ENCODE assay signal across 21 cellular contexts in genomic region chr5:15350614-15351013, GRCh38.
DNase-seq lines count a peak whose midpoint lies in the region; ATAC-seq, FAIRE-seq and TF ChIP-seq lines count a peak whose summit lies in the region.
"Had no signal": no experiment of that assay in that cellular context is flagged by ENCODE, and none has a peak within 500 bp of the region (broad histone marks: within the 10 kb centered on the region; RNA-seq: fewer than 3 reads in every experiment).

No MANE protein-coding gene starts in this region.

- no peaks in the 10 kb centered on the region for H3K9me3 ChIP-seq in DND-41 (ENCODE audit: insufficient read depth, low read length, severe bottlenecking)
- no peaks in the 10 kb centered on the region for H3K9me3 ChIP-seq in MM.1S (replicated peaks; ENCODE audit: insufficient read depth, low read length)
- no peaks in the 10 kb centered on the region for H3K9me3 ChIP-seq in suprapubic skin
- H3K9me3 ChIP-seq: A549, Caco-2 had no signal

- H3K9ac ChIP-seq in DND-41 (ENCODE audit: low read depth, low read length): no peak overlapping the region
- H3K9ac ChIP-seq in MM.1S (ENCODE audit: low read length): no peak overlapping the region
- H3K9ac ChIP-seq: BLaER1 treated with 17β-estradiol and CSF1 and Interleukin-3, amounts not matched to agents 10 nM and 100 nM had no signal

- no peak for FAIRE-seq in frontal cortex (lab: Jason Lieb, UNC)
- FAIRE-seq: A549, D721Med, GM12891, GM19239 had no signal

- H3K27ac ChIP-seq in DND-41 (ENCODE audit: low read length) (no peak overlapping the region), MM.1S (ENCODE audit: low read length) (no peak overlapping the region), suprapubic skin (no peak overlapping the region)
- H3K27ac ChIP-seq: 22Rv1; A549; BLaER1 treated with 17β-estradiol and CSF1 and Interleukin-3, amounts not matched to agents 10 nM and 100 nM; C4-2B had no signal

- H3K79me2 ChIP-seq in DND-41 (ENCODE audit: insufficient read depth, low read length) (no peaks in the 10 kb centered on the region), MM.1S (ENCODE audit: low read length) (no peaks in the 10 kb centered on the region)

- 63% methylated on average over 1 of the region's 1 CpG for WGBS in suprapubic skin

- no peak for DNase-seq in DND-41
- DNase-seq in MM.1S: peak; percentile 55
- DNase-seq in NCI-H526 treated with DMSO at 0.1 percent for 48 hours (lab: John Stamatoyannopoulos, UW): peak; percentile 14
- no peak for DNase-seq in suprapubic skin (ENCODE audit: low spot score in 2 of 2)
- no peak for DNase-seq in frontal cortex (ENCODE audit: low spot score in 2 of 2)
- no peak for DNase-seq in GM10248 (ENCODE audit: extremely low spot score)
- DNase-seq: AML-193; Caco-2; Calu3; CD4-positive, alpha-beta T cell; CD8-positive, alpha-beta T cell; DMS79 treated with DMSO at 0.1 percent for 48 hours; EL; GDM1 had no signal

- TF ChIP-seq CTCF in DND-41 (IDR thresholded peaks at IDR 0.05; ENCODE audit: borderline replicate concordance, extremely low read depth, low read length, poor library complexity, severe bottlenecking) (no peak), MM.1S (IDR thresholded peaks at IDR 0.05; ENCODE audit: low read length) (no peak), suprapubic skin (IDR thresholded peaks at IDR 0.05) (no peak), GM10248 (IDR thresholded peaks at IDR 0.05; ENCODE audit: control extremely low read depth, extremely low read depth, low read depth, missing control alignments) (no peak)

- no peaks in the 10 kb centered on the region for H3K9me2 ChIP-seq in MM.1S (replicated peaks; ENCODE audit: insufficient read depth, low read length)

- H3K36me3 ChIP-seq in DND-41 (ENCODE audit: insufficient read depth, low read length) (no peaks in the 10 kb centered on the region), MM.1S (replicated peaks; ENCODE audit: insufficient read depth, low read length) (no peaks in the 10 kb centered on the region), suprapubic skin (no peaks in the 10 kb centered on the region)
- H3K36me3 ChIP-seq: BLaER1 treated with 17β-estradiol and CSF1 and Interleukin-3, amounts not matched to agents 10 nM and 100 nM had no signal

- TF ChIP-seq POLR2A in suprapubic skin (IDR thresholded peaks at IDR 0.05): no peak

- TF ChIP-seq EP300 in suprapubic skin (IDR thresholded peaks at IDR 0.05): no peak

- H2AFZ ChIP-seq in DND-41 (ENCODE audit: low read depth, low read length) (no peak overlapping the region), MM.1S (ENCODE audit: low read length) (no peak overlapping the region)

- peak; percentile 73 for ATAC-seq in DND-41 (ENCODE audit: insufficient read depth, low read depth)
- ATAC-seq: A549; CD8-positive, alpha-beta T cell had no signal

- no peaks in the 10 kb centered on the region for H3F3A ChIP-seq in MM.1S (ENCODE audit: insufficient read depth, low read length)

- no peak overlapping the region for H3K4me2 ChIP-seq in DND-41 (ENCODE audit: insufficient read depth, low read length)
- no peak overlapping the region for H3K4me2 ChIP-seq in MM.1S (ENCODE audit: low read depth, low read length)
- H3K4me2 ChIP-seq: A549; BLaER1 treated with 17β-estradiol and CSF1 and Interleukin-3, amounts not matched to agents 10 nM and 100 nM had no signal

- H3K27me3 ChIP-seq in DND-41 (ENCODE audit: insufficient read depth, low read length, poor library complexity) (no peaks in the 10 kb centered on the region), MM.1S (replicated peaks; ENCODE audit: insufficient read depth, low read length) (no peaks in the 10 kb centered on the region), suprapubic skin (no peaks in the 10 kb centered on the region)
- H3K27me3 ChIP-seq: BLaER1 treated with 17β-estradiol and CSF1 and Interleukin-3, amounts not matched to agents 10 nM and 100 nM had no signal

- CTCF ChIA-PET in GM10248 (lab: Yijun Ruan, JAX): no interaction called here

- POLR2A ChIA-PET in GM10248 (lab: Yijun Ruan, JAX): no interaction called here

- H4K20me1 ChIP-seq in DND-41 (ENCODE audit: insufficient read depth, low read length) (no peaks in the 10 kb centered on the region), MM.1S (ENCODE audit: insufficient read depth, low read length) (no peaks in the 10 kb centered on the region)
- H4K20me1 ChIP-seq: BLaER1 treated with 17β-estradiol and CSF1 and Interleukin-3, amounts not matched to agents 10 nM and 100 nM had no signal

- peaks cover 7% of the 10 kb centered on the region; the same call in 1 of the 2 replicates for H3K4me1 ChIP-seq in DND-41 (ENCODE audit: insufficient read depth, low read length)
- 0 out of 2 replicates have a peak, but pooled peaks cover 6% of the 10 kb centered on the region for H3K4me1 ChIP-seq in MM.1S (ENCODE audit: low read length)
- H3K4me1 ChIP-seq in suprapubic skin: no peaks in the 10 kb centered on the region
- H3K4me1 ChIP-seq: A549; BLaER1 treated with 17β-estradiol and CSF1 and Interleukin-3, amounts not matched to agents 10 nM and 100 nM; Caco-2 had no signal

- no peak overlapping the region for H3K4me3 ChIP-seq in DND-41 (ENCODE audit: low read depth in 1 of 2, low read length in 2 of 2)
- H3K4me3 ChIP-seq in MM.1S (ENCODE audit: low read length): no peak overlapping the region
- no peak overlapping the region for H3K4me3 ChIP-seq in suprapubic skin
- H3K4me3 ChIP-seq: A549; BLaER1 treated with 17β-estradiol and CSF1 and Interleukin-3, amounts not matched to agents 10 nM and 100 nM had no signal

Comparison
In these comparisons a context has a peak if more than half of its experiments do, and no peak if none do; other contexts are left out.
1. DNase-seq: peak in MM.1S (single experiment) and NCI-H526 treated with DMSO at 0.1 percent for 48 hours (single experiment); none in DND-41 (single experiment), suprapubic skin (0 of 2), frontal cortex (0 of 2) and GM10248 (single experiment).